Comparison of ENCODE assay signal across 23 cellular contexts in the genomic region with DNA sequence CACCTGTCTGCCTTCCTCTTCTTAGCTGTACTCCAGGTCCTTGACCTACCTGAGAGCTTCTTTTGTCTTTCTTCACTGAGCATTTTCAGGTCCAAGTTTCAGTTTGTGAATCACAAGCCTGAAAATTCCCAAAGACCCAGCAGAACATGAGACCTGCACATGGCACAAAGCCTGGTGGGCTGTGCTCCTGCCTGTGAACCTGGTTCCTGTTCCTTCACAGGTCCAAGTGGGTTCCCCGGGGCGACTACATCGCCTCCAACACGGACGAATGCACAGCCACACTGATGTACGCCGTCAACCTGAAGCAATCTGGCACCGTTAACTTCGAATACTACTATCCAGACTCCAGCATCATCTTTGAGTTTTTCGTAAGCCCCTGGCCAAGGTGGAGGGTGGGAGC.
"Had no signal": no experiment of that assay in that cellular context is flagged by ENCODE, and none has a peak within 500 bp of the region (broad histone marks: within the 10 kb centered on the region; RNA-seq: fewer than 3 reads in every experiment).

No MANE protein-coding gene starts in this region.

- H3K27ac ChIP-seq: lower lobe of right lung, parathyroid adenoma, sigmoid colon, thoracic aorta, transverse colon, upper lobe of right lung, vagina had no signal

- H3K9ac ChIP-seq: parathyroid adenoma had no signal

- H3K36me3 ChIP-seq: lower lobe of right lung, prostate gland, sigmoid colon, thoracic aorta, transverse colon, upper lobe of right lung, vagina had no signal

- H2AFZ ChIP-seq: parathyroid adenoma had no signal

- H3K79me2 ChIP-seq: parathyroid adenoma had no signal

- DNase-seq: cortex of kidney; dorsolateral prefrontal cortex; effector CD4-positive, alpha-beta T cell; hypothalamus; immature natural killer cell; islet precursor cell; kidney glomerular epithelial cell; left ventricle myocardium superior; lower lobe of right lung; mucosa of descending colon; naive B cell; right cardiac atrium; sigmoid colon; stimulated activated CD4-positive, alpha-beta T cell treated with anti-CD3 and anti-CD28 coated beads, Interleukin-2, amount 100 ng/mL, for 24 hours; stimulated activated CD4-positive, alpha-beta T cell treated with anti-CD3 and anti-CD28 coated beads, Interleukin-4, amount 100 ng/mL, for 24 hours; stimulated activated naive CD8-positive, alpha-beta T cell treated with anti-CD3 and anti-CD28 coated beads, Interleukin-15, Interleukin-2, amounts not matched to agents 100 U/mL and 50 U/mL, for 24 hours; substantia nigra; transverse colon; upper lobe of right lung had no signal

- H3K9me3 ChIP-seq: lower lobe of right lung, mucosa of descending colon, prostate gland, sigmoid colon, thoracic aorta, transverse colon, upper lobe of right lung, vagina had no signal

- H3K4me1 ChIP-seq: lower lobe of right lung, parathyroid adenoma, prostate gland, sigmoid colon, transverse colon, vagina had no signal

- H3K4me3 ChIP-seq: dorsolateral prefrontal cortex, lower lobe of right lung, mucosa of descending colon, prostate gland, sigmoid colon, thoracic aorta, transverse colon, upper lobe of right lung, vagina had no signal

- H3K27me3 ChIP-seq: dorsolateral prefrontal cortex, sigmoid colon, transverse colon, upper lobe of right lung, vagina had no signal
